In genomic region chr14:31951638-31951964, GRCh38 we compare ENCODE assay signal across 1 cellular context.
TF ChIP-seq lines count a peak whose summit lies in the region.

No MANE protein-coding gene starts in this region.

TF ChIP-seq in GM23338, 12 proteins besides CTCF, POLR2A, EP300 and RAD21 (continued from another document):
- TF ChIP-seq CREB1 (CRISPR knock-in tag; IDR thresholded peaks at IDR 0.05; ENCODE audit: low read depth): no peak
- TF ChIP-seq, protein P1, sequence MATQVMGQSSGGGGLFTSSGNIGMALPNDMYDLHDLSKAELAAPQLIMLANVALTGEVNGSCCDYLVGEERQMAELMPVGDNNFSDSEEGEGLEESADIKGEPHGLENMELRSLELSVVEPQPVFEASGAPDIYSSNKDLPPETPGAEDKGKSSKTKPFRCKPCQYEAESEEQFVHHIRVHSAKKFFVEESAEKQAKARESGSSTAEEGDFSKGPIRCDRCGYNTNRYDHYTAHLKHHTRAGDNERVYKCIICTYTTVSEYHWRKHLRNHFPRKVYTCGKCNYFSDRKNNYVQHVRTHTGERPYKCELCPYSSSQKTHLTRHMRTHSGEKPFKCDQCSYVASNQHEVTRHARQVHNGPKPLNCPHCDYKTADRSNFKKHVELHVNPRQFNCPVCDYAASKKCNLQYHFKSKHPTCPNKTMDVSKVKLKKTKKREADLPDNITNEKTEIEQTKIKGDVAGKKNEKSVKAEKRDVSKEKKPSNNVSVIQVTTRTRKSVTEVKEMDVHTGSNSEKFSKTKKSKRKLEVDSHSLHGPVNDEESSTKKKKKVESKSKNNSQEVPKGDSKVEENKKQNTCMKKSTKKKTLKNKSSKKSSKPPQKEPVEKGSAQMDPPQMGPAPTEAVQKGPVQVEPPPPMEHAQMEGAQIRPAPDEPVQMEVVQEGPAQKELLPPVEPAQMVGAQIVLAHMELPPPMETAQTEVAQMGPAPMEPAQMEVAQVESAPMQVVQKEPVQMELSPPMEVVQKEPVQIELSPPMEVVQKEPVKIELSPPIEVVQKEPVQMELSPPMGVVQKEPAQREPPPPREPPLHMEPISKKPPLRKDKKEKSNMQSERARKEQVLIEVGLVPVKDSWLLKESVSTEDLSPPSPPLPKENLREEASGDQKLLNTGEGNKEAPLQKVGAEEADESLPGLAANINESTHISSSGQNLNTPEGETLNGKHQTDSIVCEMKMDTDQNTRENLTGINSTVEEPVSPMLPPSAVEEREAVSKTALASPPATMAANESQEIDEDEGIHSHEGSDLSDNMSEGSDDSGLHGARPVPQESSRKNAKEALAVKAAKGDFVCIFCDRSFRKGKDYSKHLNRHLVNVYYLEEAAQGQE (IDR thresholded peaks at IDR 0.05; ENCODE audit: unreplicated experiment): no peak
- TF ChIP-seq POLR2AphosphoS5 (IDR thresholded peaks at IDR 0.05; ENCODE audit: low read depth): no peak
- no peak for TF ChIP-seq ZNF462 (CRISPR knock-in tag; IDR thresholded peaks at IDR 0.05)
- no peak for TF ChIP-seq EZH2 (IDR thresholded peaks at IDR 0.05; ENCODE audit: low read depth, unreplicated experiment)
- TF ChIP-seq, protein P2, sequence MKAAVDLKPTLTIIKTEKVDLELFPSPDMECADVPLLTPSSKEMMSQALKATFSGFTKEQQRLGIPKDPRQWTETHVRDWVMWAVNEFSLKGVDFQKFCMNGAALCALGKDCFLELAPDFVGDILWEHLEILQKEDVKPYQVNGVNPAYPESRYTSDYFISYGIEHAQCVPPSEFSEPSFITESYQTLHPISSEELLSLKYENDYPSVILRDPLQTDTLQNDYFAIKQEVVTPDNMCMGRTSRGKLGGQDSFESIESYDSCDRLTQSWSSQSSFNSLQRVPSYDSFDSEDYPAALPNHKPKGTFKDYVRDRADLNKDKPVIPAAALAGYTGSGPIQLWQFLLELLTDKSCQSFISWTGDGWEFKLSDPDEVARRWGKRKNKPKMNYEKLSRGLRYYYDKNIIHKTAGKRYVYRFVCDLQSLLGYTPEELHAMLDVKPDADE (IDR thresholded peaks at IDR 0.05): no peak
- no peak for TF ChIP-seq ZNF114 (CRISPR knock-in tag; IDR thresholded peaks at IDR 0.05)
